ENCODE assay signal across 10 cellular contexts in genomic region chr7:16649196-16649595, GRCh38.
DNase-seq lines count a peak whose midpoint lies in the region; ATAC-seq and TF ChIP-seq lines count a peak whose summit lies in the region.
"Had no signal": no experiment of that assay in that cellular context is flagged by ENCODE, and none has a peak within 500 bp of the region (broad histone marks: within the 10 kb centered on the region; RNA-seq: fewer than 3 reads in every experiment).

No MANE protein-coding gene starts in this region.

- TF ChIP-seq CTCF in GM20000 (IDR thresholded peaks at IDR 0.05; ENCODE audit: extremely low read depth, missing control alignments) = no peak

- ATAC-seq in stimulated activated naive CD8-positive, alpha-beta T cell treated with anti-CD3 and anti-CD28 coated beads, Interleukin-15, Interleukin-2, amounts not matched to agents 100 U/mL and 50 U/mL, for 24 hours = no peak
- no peak for ATAC-seq in activated naive CD8-positive, alpha-beta T cell treated with anti-CD3 and anti-CD28 coated beads, Interleukin-2, amount 50 U/mL, for 24 hours
- ATAC-seq in HG03108 (IDR thresholded peaks at IDR 0.05; ENCODE audit: unreplicated experiment) (no peak), HG02642 (IDR thresholded peaks at IDR 0.05; ENCODE audit: poor library complexity, unreplicated experiment) (no peak)

- peak overlapping the region; percentile 46 for H3K27ac Mint-ChIP-seq in stimulated activated naive CD8-positive, alpha-beta T cell treated with anti-CD3 and anti-CD28 coated beads, Interleukin-15, Interleukin-2, amounts not matched to agents 100 ng/mL and 50 ng/mL, for 24 hours
- H3K27ac Mint-ChIP-seq in activated naive CD8-positive, alpha-beta T cell treated with anti-CD3 and anti-CD28 coated beads, Interleukin-2, amount 50 U/mL, for 24 hours = no peak overlapping the region
- H3K27ac Mint-ChIP-seq: progenitor cell of endocrine pancreas had no signal

- H3K4me3 Mint-ChIP-seq in stimulated activated naive CD8-positive, alpha-beta T cell treated with anti-CD3 and anti-CD28 coated beads, Interleukin-15, Interleukin-2, amounts not matched to agents 100 ng/mL and 50 ng/mL, for 24 hours = peak overlapping the region; percentile 98
- H3K4me3 Mint-ChIP-seq in activated naive CD8-positive, alpha-beta T cell treated with anti-CD3 and anti-CD28 coated beads, Interleukin-2, amount 50 U/mL, for 24 hours = peak overlapping the region; percentile 96

- no peaks in the 10 kb centered on the region for H3K27me3 Mint-ChIP-seq in stimulated activated naive CD8-positive, alpha-beta T cell treated with anti-CD3 and anti-CD28 coated beads, Interleukin-15, Interleukin-2, amounts not matched to agents 100 ng/mL and 50 ng/mL, for 24 hours
- no peaks in the 10 kb centered on the region for H3K27me3 Mint-ChIP-seq in activated naive CD8-positive, alpha-beta T cell treated with anti-CD3 and anti-CD28 coated beads, Interleukin-2, amount 50 U/mL, for 24 hours
- H3K27me3 Mint-ChIP-seq: progenitor cell of endocrine pancreas had no signal

- intact Hi-C loops in posterior cingulate gyrus (cut with DNase I) = no loop called here

- DNase-seq in stimulated activated naive CD8-positive, alpha-beta T cell treated with anti-CD3 and anti-CD28 coated beads, Interleukin-15, Interleukin-2, amounts not matched to agents 100 U/mL and 50 U/mL, for 24 hours = no peak
- DNase-seq in activated naive CD8-positive, alpha-beta T cell treated with anti-CD3 and anti-CD28 coated beads, Interleukin-2, amount 50 U/mL, for 24 hours = no peak
- DNase-seq in kidney tubule cell (ENCODE audit: low spot score) = peak; percentile 34
- no peak for DNase-seq in posterior cingulate gyrus
- DNase-seq in GM20000 (ENCODE audit: low spot score) = no peak
- DNase-seq: NCI-H1930 had no signal

- peaks cover 73% of the 10 kb centered on the region for H3K4me1 Mint-ChIP-seq in stimulated activated naive CD8-positive, alpha-beta T cell treated with anti-CD3 and anti-CD28 coated beads, Interleukin-15, Interleukin-2, amounts not matched to agents 100 ng/mL and 50 ng/mL, for 24 hours (ENCODE audit: low read depth)
- peaks cover 73% of the 10 kb centered on the region for H3K4me1 Mint-ChIP-seq in activated naive CD8-positive, alpha-beta T cell treated with anti-CD3 and anti-CD28 coated beads, Interleukin-2, amount 50 U/mL, for 24 hours

- peaks cover 45% of the 10 kb centered on the region for H3K36me3 Mint-ChIP-seq in stimulated activated naive CD8-positive, alpha-beta T cell treated with anti-CD3 and anti-CD28 coated beads, Interleukin-15, Interleukin-2, amounts not matched to agents 100 ng/mL and 50 ng/mL, for 24 hours (ENCODE audit: low read depth)
- peaks cover 52% of the 10 kb centered on the region for H3K36me3 Mint-ChIP-seq in activated naive CD8-positive, alpha-beta T cell treated with anti-CD3 and anti-CD28 coated beads, Interleukin-2, amount 50 U/mL, for 24 hours (ENCODE audit: low read depth)

- no peaks in the 10 kb centered on the region for H3K9me3 Mint-ChIP-seq in stimulated activated naive CD8-positive, alpha-beta T cell treated with anti-CD3 and anti-CD28 coated beads, Interleukin-15, Interleukin-2, amounts not matched to agents 100 ng/mL and 50 ng/mL, for 24 hours
- H3K9me3 Mint-ChIP-seq in activated naive CD8-positive, alpha-beta T cell treated with anti-CD3 and anti-CD28 coated beads, Interleukin-2, amount 50 U/mL, for 24 hours = no peaks in the 10 kb centered on the region
